In genomic region chr2:109393211-109393610, GRCh38 we compare ENCODE assay signal across 24 cellular contexts.
DNase-seq lines count a peak whose midpoint lies in the region; ATAC-seq and TF ChIP-seq lines count a peak whose summit lies in the region.
"Had no signal": no experiment of that assay in that cellular context is flagged by ENCODE, and none has a peak within 500 bp of the region (broad histone marks: within the 10 kb centered on the region; RNA-seq: fewer than 3 reads in every experiment).

No MANE protein-coding gene starts in this region.

- H2AK9ac ChIP-seq in IMR-90 (replicated peaks; ENCODE audit: low read depth, low read length, poor library complexity), result peak overlapping the region; percentile 19

- H3K4me1 ChIP-seq in IMR-90 (ENCODE audit: control insufficient read depth, insufficient read depth, low read length), result no peaks in the 10 kb centered on the region
- H3K4me1 ChIP-seq in thyroid gland, result peaks cover 6 to 20% of the 10 kb centered on the region in 2 donors
- H3K4me1 ChIP-seq in left lung, result no peaks in the 10 kb centered on the region
- H3K4me1 ChIP-seq: HAP-1, SJCRH30 had no signal

- DNase-seq in Right ventricle myocardium inferior (ENCODE audit: missing footprints) (no peak), left cardiac atrium (no peak), IMR-90 (no peak), thyroid gland (peak; percentile 54 to 58), left lung (no peak)
- DNase-seq: CD8-positive, alpha-beta memory T cell; GDM1; GOT3; HFFc6; KBM-7; MG63; NCI-H1105 treated with DMSO at 0.1 percent for 48 hours; NCI-H146; NCI-H2029 treated with DMSO at 0.1 percent for 48 hours; NCI-H2171; NCI-H446; NCI-H524 treated with DMSO at 0.1 percent for 48 hours; NCI-H774; SJCRH30 had no signal

- H2AFZ ChIP-seq in IMR-90 (replicated peaks; ENCODE audit: low read length, poor library complexity), result no peak overlapping the region

- H4K91ac ChIP-seq in IMR-90 (ENCODE audit: insufficient read depth, low read depth, low read length), result no peak overlapping the region

- peak overlapping the region; percentile 32; the same call in 1 of the 2 replicates for H3K23ac ChIP-seq in IMR-90 (ENCODE audit: low read depth, low read length)

- no peak overlapping the region for H3K18ac ChIP-seq in IMR-90 (ENCODE audit: low read depth, low read length)

- H3K9me1 ChIP-seq in IMR-90 (ENCODE audit: insufficient read depth, low read length), result peaks cover 16% of the 10 kb centered on the region

- TF ChIP-seq CTCF in IMR-90 (conservative IDR thresholded peaks at IDR 0.05; ENCODE audit: low read depth, low read length) (no peak), thyroid gland (IDR thresholded peaks at IDR 0.05) (no peak), left lung (IDR thresholded peaks at IDR 0.05) (no peak)

- CTCF ChIA-PET in IMR-90 (lab: Yijun Ruan, JAX), result no interaction called here

- H3K4me2 ChIP-seq in IMR-90 (ENCODE audit: low read depth, low read length), result no peak overlapping the region

- no peak overlapping the region for H3K27ac ChIP-seq in IMR-90 (ENCODE audit: insufficient read depth, low read length)
- H3K27ac ChIP-seq in cingulate gyrus (ENCODE audit: low read depth, low read length), result peak overlapping the region; percentile 65
- H3K27ac ChIP-seq in thyroid gland, result no peak overlapping the region
- no peak overlapping the region for H3K27ac ChIP-seq in left lung
- H3K27ac ChIP-seq: SJCRH30 had no signal

- in situ Hi-C loops in IMR-90 (cut with MboI; ENCODE audit: low sequenced_read_pairs), result no loop called here

- no peak overlapping the region for H2AK5ac ChIP-seq in IMR-90 (ENCODE audit: low read depth, low read length)

- no peak overlapping the region for H4K8ac ChIP-seq in IMR-90 (ENCODE audit: low read depth in 2 of 2, low read length in 2 of 2)

- no peak overlapping the region for H2BK120ac ChIP-seq in IMR-90 (ENCODE audit: low read depth, low read length)

- no peak overlapping the region for H2BK20ac ChIP-seq in IMR-90 (ENCODE audit: low read depth, low read length)

- dilution Hi-C loops in IMR-90 (cut with HindIII; ENCODE audit: low sequenced_read_pairs, unreplicated experiment), result no loop called here

- no peak overlapping the region for H3K56ac ChIP-seq in IMR-90 (ENCODE audit: extremely low read depth, insufficient read depth, low read length)

- H2BK15ac ChIP-seq in IMR-90 (ENCODE audit: low read depth, low read length), result no peak overlapping the region

- H3K36me3 ChIP-seq in IMR-90 (ENCODE audit: control insufficient read depth, insufficient read depth, low read length) (peaks cover 9% of the 10 kb centered on the region), thyroid gland (no peaks in the 10 kb centered on the region), left lung (no peaks in the 10 kb centered on the region)
- H3K36me3 ChIP-seq: HAP-1, MG63, SJCRH30 had no signal

- H3K9me3 ChIP-seq in IMR-90 (ENCODE audit: control insufficient read depth, insufficient read depth, low read length) (no peaks in the 10 kb centered on the region), thyroid gland (no peaks in the 10 kb centered on the region), left lung (no peaks in the 10 kb centered on the region)
- H3K9me3 ChIP-seq: HAP-1, MG63, SJCRH30 had no signal

- H3K4ac ChIP-seq in IMR-90 (ENCODE audit: low read depth, low read length), result no peak overlapping the region

- no peak for TF ChIP-seq RAD21 in IMR-90 (IDR thresholded peaks at IDR 0.05; ENCODE audit: low read length)

- H3K14ac ChIP-seq in IMR-90 (replicated peaks; ENCODE audit: low read depth, low read length), result no peak overlapping the region

- H3K9ac ChIP-seq in IMR-90 (ENCODE audit: low read depth, low read length), result no peak overlapping the region

- no TSS peak for BruUV-seq in IMR-90 (replicated peaks; lab: Mats Ljungman, UMichigan)

- peaks cover 25% of the 10 kb centered on the region for H4K20me1 ChIP-seq in IMR-90 (ENCODE audit: insufficient read depth, low read length)

- no peaks in the 10 kb centered on the region for H3K27me3 ChIP-seq in IMR-90 (ENCODE audit: control insufficient read depth, insufficient read depth, low read length)
- H3K27me3 ChIP-seq in thyroid gland, result no peaks in the 10 kb centered on the region
- no peaks in the 10 kb centered on the region for H3K27me3 ChIP-seq in left lung
- H3K27me3 ChIP-seq: MG63, SJCRH30 had no signal

- peaks cover 0 to 64% of the 10 kb centered on the region in 2 experiments; a peak in 3 of 4 replicates for H3K79me1 ChIP-seq in IMR-90 (ENCODE audit: low read depth in 1 of 2, low read length in 2 of 2)

- TF ChIP-seq POLR2A in IMR-90 (IDR thresholded peaks at IDR 0.05; ENCODE audit: low read depth, low read length), result no peak
- TF ChIP-seq POLR2A in thyroid gland (IDR thresholded peaks at IDR 0.05), result no peak

- no peak overlapping the region for H4K5ac ChIP-seq in IMR-90 (ENCODE audit: low read depth, low read length)

- intact Hi-C loops in Right ventricle myocardium inferior (cut with DNase I) (no loop called here), left cardiac atrium (cut with DNase I) (no loop called here), IMR-90 (cut with micrococcal nuclease) (no loop called here), thyroid gland (cut with DNase I) (no loop called here), left lung (cut with DNase I) (no loop called here)

- H3K4me3 ChIP-seq in IMR-90 (ENCODE audit: insufficient read depth, low read depth, low read length) (no peak overlapping the region), thyroid gland (replicated peaks in 1 of 3) (no peak overlapping the region), left lung (no peak overlapping the region)
- H3K4me3 ChIP-seq: GM12878, HAP-1, MG63, SJCRH30 had no signal

- WGBS in IMR-90 (ENCODE audit: extremely low coverage in 2 of 2, insufficient read length in 1 of 2), 2 experiments, result 85% methylated on average over 5 of the region's 9 CpGs; no CpG with 5 or more reads in 1 of the 2 experiments
- WGBS in thyroid gland, 2 donors, result 55 to 57% methylated on average over 9 of the region's 9 CpGs

- ATAC-seq in Right ventricle myocardium inferior (peak; percentile 26), left cardiac atrium (no peak), IMR-90 (ENCODE audit: low read depth) (no peak), left lung (no peak), HG02610 (IDR thresholded peaks at IDR 0.05; ENCODE audit: unreplicated experiment) (no peak)
- ATAC-seq: GM12878, SK-N-SH treated with all-trans-retinoic acid at 6 μM for 48 hours had no signal

- POLR2A ChIA-PET in IMR-90 (lab: Charles Lee; ENCODE audit: unreplicated experiment), result no interaction called here

- no peak overlapping the region for H2BK5ac ChIP-seq in IMR-90 (ENCODE audit: low read depth, low read length, poor library complexity, severe bottlenecking)

TF ChIP-seq in IMR-90, 13 proteins besides CTCF, POLR2A, EP300 and RAD21:
- TF ChIP-seq MAZ (IDR thresholded peaks at IDR 0.05; ENCODE audit: borderline replicate concordance, low read depth, low read length), result no peak
- no peak for TF ChIP-seq ELK1 (IDR thresholded peaks at IDR 0.05; ENCODE audit: borderline replicate concordance, low read depth, low read length)
- TF ChIP-seq FOS (IDR thresholded peaks at IDR 0.05; ENCODE audit: low read depth, low read length), result no peak
- TF ChIP-seq CHD1 (IDR thresholded peaks at IDR 0.05; ENCODE audit: low read depth, low read length), result no peak
- no peak for TF ChIP-seq RFX5 (IDR thresholded peaks at IDR 0.05; ENCODE audit: low read depth, low read length)
- no peak for TF ChIP-seq MAFK (IDR thresholded peaks at IDR 0.05; ENCODE audit: low read depth, low read length)
- TF ChIP-seq BHLHE40 (IDR thresholded peaks at IDR 0.05; ENCODE audit: low read depth, low read length), result no peak
- TF ChIP-seq USF2 (IDR thresholded peaks at IDR 0.05; ENCODE audit: low read depth, low read length), result no peak
- TF ChIP-seq MXI1 (IDR thresholded peaks at IDR 0.05; ENCODE audit: borderline replicate concordance, low read depth, low read length), result no peak
- no peak for TF ChIP-seq CEBPB (IDR thresholded peaks at IDR 0.05; ENCODE audit: low read depth, low read length)
- TF ChIP-seq NFE2L2 (IDR thresholded peaks at IDR 0.05; ENCODE audit: low read depth, low read length), result no peak
- no peak for TF ChIP-seq SMC3 (IDR thresholded peaks at IDR 0.05; ENCODE audit: low read depth, low read length)
- TF ChIP-seq RCOR1 (IDR thresholded peaks at IDR 0.05; ENCODE audit: insufficient replicate concordance, low read length), result no peak

Comparison
In these comparisons a context has a peak if more than half of its experiments do, and no peak if none do; other contexts are left out.
1. DNase-seq: peak in thyroid gland (2 of 2); none in Right ventricle myocardium inferior (single experiment), left cardiac atrium (single experiment), IMR-90 (single experiment) and left lung (0 of 2).